In genomic region chr22:45200230-45200629, GRCh38 we compare ENCODE assay signal across 20 cellular contexts. TPM values are rescaled to one million over a fixed set of nuclear protein-coding genes. Genes with fewer than 3 reads are reported as not detected.
DNase-seq lines count a peak whose midpoint lies in the region; ATAC-seq and TF ChIP-seq lines count a peak whose summit lies in the region.
"Had no signal": no experiment of that assay in that cellular context is flagged by ENCODE, and none has a peak within 500 bp of the region (broad histone marks: within the 10 kb centered on the region; RNA-seq: fewer than 3 reads in every experiment).

No MANE protein-coding gene starts in this region.

- POLR2A ChIA-PET in IMR-90 (lab: Charles Lee; ENCODE audit: unreplicated experiment): no interaction called here

- peak overlapping the region; percentile 85 for H3K23ac ChIP-seq in IMR-90 (ENCODE audit: low read depth, low read length)

- peaks cover 0 to 21% of the 10 kb centered on the region in 2 experiments; a peak in 3 of 4 replicates for H3K79me1 ChIP-seq in IMR-90 (ENCODE audit: low read depth in 1 of 2, low read length in 2 of 2)

- no peak overlapping the region for H2AFZ ChIP-seq in IMR-90 (replicated peaks; ENCODE audit: low read length, poor library complexity)
- H2AFZ ChIP-seq: GM23248 had no signal

- peaks cover 15% of the 10 kb centered on the region for H3K9me1 ChIP-seq in IMR-90 (ENCODE audit: insufficient read depth, low read length)

- peak overlapping the region; percentile 37; the same call in 1 of the 2 replicates for H3K56ac ChIP-seq in IMR-90 (ENCODE audit: extremely low read depth, insufficient read depth, low read length)

- intact Hi-C loops in IMR-90 (cut with micrococcal nuclease) (loop anchor here (5.0 kb wide), 1 partner anchor 98 kb away; no protein-coding TSS in a partner anchor), stomach (cut with DNase I; ENCODE audit: low total_unique reads) (no loop called here)

- peak overlapping the region; percentile 81 for H2BK5ac ChIP-seq in IMR-90 (ENCODE audit: low read depth, low read length, poor library complexity, severe bottlenecking)

- peak overlapping the region; percentile 95 for H3K14ac ChIP-seq in IMR-90 (replicated peaks; ENCODE audit: low read depth, low read length)

- H2BK120ac ChIP-seq in IMR-90 (ENCODE audit: low read depth, low read length): peak overlapping the region; percentile 89

- H3K4me1 ChIP-seq in IMR-90 (ENCODE audit: control insufficient read depth, insufficient read depth, low read length): peaks cover 21% of the 10 kb centered on the region
- H3K4me1 ChIP-seq in stomach: peaks cover 14 to 25% (median 18%) of the 10 kb centered on the region in 4 donors

- peak overlapping the region; percentile 92 for H3K18ac ChIP-seq in IMR-90 (ENCODE audit: low read depth, low read length)

- peak overlapping the region; percentile 92 for H4K91ac ChIP-seq in IMR-90 (ENCODE audit: insufficient read depth, low read depth, low read length)

- no peak for TF ChIP-seq CTCF in IMR-90 (conservative IDR thresholded peaks at IDR 0.05; ENCODE audit: low read depth, low read length)
- no peak for TF ChIP-seq CTCF in chondrocyte (IDR thresholded peaks at IDR 0.05)
- TF ChIP-seq CTCF in nephron progenitor cell (IDR thresholded peaks at IDR 0.05): no peak
- no peak for TF ChIP-seq CTCF in stomach (IDR thresholded peaks at IDR 0.05)

- peak overlapping the region; percentile 85; the same call in 2 of the 3 replicates for H2BK15ac ChIP-seq in IMR-90 (ENCODE audit: low read depth, low read length)

- DNase-seq in IMR-90 (no peak), chondrocyte (ENCODE audit: low spot score) (peak; percentile 41), nephron progenitor cell (no peak), COR-L47 (lab: John Stamatoyannopoulos, UW) (no peak), stomach (no peak), SKM-1 treated with dmso at 0.1 percent for 144 hours (lab: John Stamatoyannopoulos, UW; ENCODE audit: unreplicated experiment) (no peak)
- DNase-seq: ACHN; CD4-positive, alpha-beta T cell; GM23248; Kasumi-1; MM.1S; NCI-H1105; NCI-H1694; NCI-H524; Right ventricle myocardium superior had no signal

- TF ChIP-seq EP300 in stomach (IDR thresholded peaks at IDR 0.05): no peak

- H4K8ac ChIP-seq in IMR-90 (ENCODE audit: low read depth in 2 of 2, low read length in 2 of 2): peak overlapping the region; percentile 39 to 55

- 0 out of 2 replicates have a peak overlapping the region, but pooled peaks have one; percentile 40 for H3K4me2 ChIP-seq in IMR-90 (ENCODE audit: low read depth, low read length)

- H3K27ac ChIP-seq in IMR-90 (ENCODE audit: insufficient read depth, low read length): peak overlapping the region; percentile 89
- no peak overlapping the region for H3K27ac ChIP-seq in stomach
- H3K27ac ChIP-seq: GM23248, Peyer's patch had no signal

- H4K5ac ChIP-seq in IMR-90 (ENCODE audit: low read depth, low read length): peak overlapping the region; percentile 89

- no peaks in the 10 kb centered on the region for H3K27me3 Mint-ChIP-seq in chondrocyte (ENCODE audit: low read depth)
- peaks cover 1% of the 10 kb centered on the region for H3K27me3 Mint-ChIP-seq in nephron progenitor cell (ENCODE audit: low read depth, poor library complexity)
- H3K27me3 Mint-ChIP-seq: B cell; CD4-positive, alpha-beta T cell; IgD-negative memory B cell had no signal

- H3K9ac ChIP-seq in IMR-90 (ENCODE audit: low read depth, low read length): peak overlapping the region; percentile 11; the same call in 1 of the 2 replicates
- H3K9ac ChIP-seq: GM23248 had no signal

- CTCF ChIA-PET in IMR-90 (lab: Yijun Ruan, JAX): no interaction called here

- TF ChIP-seq POLR2A in IMR-90 (IDR thresholded peaks at IDR 0.05; ENCODE audit: low read depth, low read length) (no peak), stomach (IDR thresholded peaks at IDR 0.05) (no peak)

- no TSS peak for BruUV-seq in IMR-90 (replicated peaks; lab: Mats Ljungman, UMichigan)

- H3K9me3 Mint-ChIP-seq in chondrocyte (ENCODE audit: low read depth): no peaks in the 10 kb centered on the region
- no peaks in the 10 kb centered on the region for H3K9me3 Mint-ChIP-seq in nephron progenitor cell
- H3K9me3 Mint-ChIP-seq: CD4-positive, alpha-beta T cell; IgD-negative memory B cell had no signal

- H2AK5ac ChIP-seq in IMR-90 (ENCODE audit: low read depth, low read length): peak overlapping the region; percentile 96

- H3K36me3 Mint-ChIP-seq in chondrocyte (ENCODE audit: low read depth): peaks cover 26% of the 10 kb centered on the region
- H3K36me3 Mint-ChIP-seq in nephron progenitor cell (ENCODE audit: low read depth): no peaks in the 10 kb centered on the region

- H3K27ac Mint-ChIP-seq in chondrocyte (ENCODE audit: unreplicated experiment): peak overlapping the region; percentile 93
- H3K27ac Mint-ChIP-seq in nephron progenitor cell: peak overlapping the region; percentile 94
- H3K27ac Mint-ChIP-seq: B cell; CD4-positive, alpha-beta T cell; IgD-negative memory B cell had no signal

- WGBS in IMR-90 (ENCODE audit: extremely low coverage in 2 of 2, insufficient read length in 1 of 2), 2 experiments: 98% methylated on average over 5 of the region's 9 CpGs; no CpG with 5 or more reads in 1 of the 2 experiments
- WGBS in stomach, 5 donors: 87 to 97% (median 95%) methylated on average over 6 to 9 of the region's 9 CpGs

- H3K36me3 ChIP-seq in IMR-90 (ENCODE audit: control insufficient read depth, insufficient read depth, low read length) (peaks cover 65% of the 10 kb centered on the region), stomach (peaks cover 47 to 95% (median 90%) of the 10 kb centered on the region in 4 donors)

- peak overlapping the region; percentile 88 for H2BK20ac ChIP-seq in IMR-90 (ENCODE audit: low read depth, low read length)

- in situ Hi-C loops in IMR-90 (cut with MboI; ENCODE audit: low sequenced_read_pairs): no loop called here

- H3K4me3 Mint-ChIP-seq in chondrocyte (ENCODE audit: unreplicated experiment): no peak overlapping the region
- no peak overlapping the region for H3K4me3 Mint-ChIP-seq in nephron progenitor cell
- H3K4me3 Mint-ChIP-seq: B cell; CD4-positive, alpha-beta T cell; IgD-negative memory B cell had no signal

- peak overlapping the region; percentile 63 for H2AK9ac ChIP-seq in IMR-90 (replicated peaks; ENCODE audit: low read depth, low read length, poor library complexity)

- peaks cover 24% of the 10 kb centered on the region for H4K20me1 ChIP-seq in IMR-90 (ENCODE audit: insufficient read depth, low read length)

- no peaks in the 10 kb centered on the region for H3K9me3 ChIP-seq in IMR-90 (ENCODE audit: control insufficient read depth, insufficient read depth, low read length)
- no peaks in the 10 kb centered on the region for H3K9me3 ChIP-seq in stomach
- H3K9me3 ChIP-seq: Peyer's patch had no signal

- H3K27me3 ChIP-seq in IMR-90 (ENCODE audit: control insufficient read depth, insufficient read depth, low read length) (no peaks in the 10 kb centered on the region), stomach (no peaks in the 10 kb centered on the region)
- H3K27me3 ChIP-seq: Peyer's patch had no signal

- no peak overlapping the region for H3K4me3 ChIP-seq in IMR-90 (ENCODE audit: insufficient read depth, low read depth, low read length)
- no peak overlapping the region for H3K4me3 ChIP-seq in stomach
- H3K4me3 ChIP-seq: GM23248, Peyer's patch had no signal

- peak overlapping the region; percentile 96 for H3K4ac ChIP-seq in IMR-90 (ENCODE audit: low read depth, low read length)

- dilution Hi-C loops in IMR-90 (cut with HindIII; ENCODE audit: low sequenced_read_pairs, unreplicated experiment): no loop called here

- ATAC-seq in IMR-90 (ENCODE audit: low read depth): no peak
- ATAC-seq in GM19023 (IDR thresholded peaks at IDR 0.05; ENCODE audit: unreplicated experiment): no peak
- ATAC-seq: SK-N-SH treated with all-trans-retinoic acid at 6 μM for 48 hours had no signal

- no peak for TF ChIP-seq RAD21 in IMR-90 (IDR thresholded peaks at IDR 0.05; ENCODE audit: low read length)

- H3K4me1 Mint-ChIP-seq in chondrocyte (ENCODE audit: low read depth) (peaks cover 28% of the 10 kb centered on the region), nephron progenitor cell (peaks cover 69% of the 10 kb centered on the region)
- H3K4me1 Mint-ChIP-seq: B cell had no signal

TF ChIP-seq in IMR-90, 13 proteins besides CTCF, POLR2A, EP300 and RAD21:
- no peak for TF ChIP-seq RFX5 (IDR thresholded peaks at IDR 0.05; ENCODE audit: low read depth, low read length)

RNA-seq across cellular contexts. Expression of gene NUP50, which starts 36.5 kb away (rescaled TPM):
- total RNA-seq in IMR-90 (2012; rRNA removed): 61.1 and 65.4 TPM in 2 replicates
- 10.3 and 12.8 TPM in 2 replicates for polyA plus RNA-seq in IMR-90 (2012; rRNA removed)
- 6.0 and 7.5 TPM in 2 replicates for polyA plus RNA-seq in IMR-90 (2012; cell fraction: cytosol; rRNA removed)
- polyA plus RNA-seq in IMR-90 (2012; cell fraction: nucleus; rRNA removed; ENCODE audit: low replicate concordance): 5.9 and 17.2 TPM in 2 replicates
- 35.8 to 44.1 TPM (median 41.6 TPM) in 3 replicates for total RNA-seq in chondrocyte
- 100 to 1,000 TPM in 4 of 5 donors, 10 to 100 TPM in 1; 69.9 to 443 (median 162) TPM for total RNA-seq in stomach
- polyA plus RNA-seq in stomach: 10 to 100 TPM; 14.6 to 30.4 (median 15.6) TPM

RNA-seq across cellular contexts. Expression of gene KIAA0930, which starts 40.5 kb away (rescaled TPM):
- total RNA-seq in IMR-90 (2012; rRNA removed): 21.7 and 25.3 TPM in 2 replicates
- 34.1 and 38.1 TPM in 2 replicates for polyA plus RNA-seq in IMR-90 (2012; rRNA removed)
- 45.7 and 62.0 TPM in 2 replicates for polyA plus RNA-seq in IMR-90 (2012; cell fraction: cytosol; rRNA removed)
- 134 and 167 TPM in 2 replicates for polyA plus RNA-seq in IMR-90 (2012; cell fraction: nucleus; rRNA removed; ENCODE audit: low replicate concordance)
- total RNA-seq in chondrocyte: 103 to 109 TPM (median 109 TPM) in 3 replicates
- total RNA-seq in stomach: 10 to 100 TPM in 4 of 5 donors, 1 to 10 TPM in 1; 7.1 to 42.3 (median 11.3) TPM
- 10 to 100 TPM; 21.7 to 26.6 (median 25.2) TPM for polyA plus RNA-seq in stomach
